In the genomic region with DNA sequence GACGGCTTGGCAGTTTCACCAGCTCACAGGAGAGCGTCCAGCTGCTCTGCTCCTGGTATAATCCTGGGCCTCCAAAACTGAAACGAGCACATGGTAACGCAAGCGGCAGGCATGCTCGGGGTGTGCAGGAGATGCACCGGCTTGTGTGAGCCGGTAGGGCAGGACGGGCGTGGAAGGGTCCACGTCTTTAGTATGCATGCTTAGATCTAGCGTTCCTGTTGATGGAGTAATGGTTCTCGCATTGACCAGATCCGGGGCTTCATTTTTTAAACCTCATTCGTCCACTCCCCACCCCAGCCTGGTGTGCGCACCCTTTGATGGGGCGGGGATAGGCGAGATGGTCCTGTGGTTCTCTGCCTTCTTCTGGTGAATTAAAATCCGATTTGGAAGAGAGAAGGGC, we compare ENCODE assay signal across 1 cellular context.
TF ChIP-seq lines count a peak whose summit lies in the region.

No MANE protein-coding gene starts in this region.

TF ChIP-seq in HEK293, 187 proteins besides CTCF, POLR2A, EP300 and RAD21 (continued from another document):
- TF ChIP-seq ZBTB44 (tag by site-specific recombination; IDR thresholded peaks at IDR 0.05), result 0 out of 2 replicates have a peak, but pooled peaks have one; percentile 38
- TF ChIP-seq SCRT2 (tag by site-specific recombination; IDR thresholded peaks at IDR 0.05), result no peak
- no peak for TF ChIP-seq ZNF37A (tag by site-specific recombination; IDR thresholded peaks at IDR 0.05)
- no peak for TF ChIP-seq ZNF302 (tag by site-specific recombination; IDR thresholded peaks at IDR 0.05; ENCODE audit: low read depth)
- no peak for TF ChIP-seq ZBTB48 (tag by site-specific recombination; IDR thresholded peaks at IDR 0.05)
- no peak for TF ChIP-seq ZNF658 (tag by site-specific recombination; IDR thresholded peaks at IDR 0.05)
- TF ChIP-seq GLIS2 (tag by site-specific recombination; IDR thresholded peaks at IDR 0.05), result no peak
- no peak for TF ChIP-seq OSR2 (tag by site-specific recombination; IDR thresholded peaks at IDR 0.05)
- 0 out of 2 replicates have a peak, but pooled peaks have one; percentile 13 for TF ChIP-seq ZNF600 (tag by site-specific recombination; IDR thresholded peaks at IDR 0.05)
- peak; percentile 48 for TF ChIP-seq ZNF335 (tag by site-specific recombination; conservative IDR thresholded peaks at IDR 0.05)
- TF ChIP-seq ZNF221 (tag by site-specific recombination; IDR thresholded peaks at IDR 0.05; ENCODE audit: borderline replicate concordance), result no peak
- TF ChIP-seq ZNF19 (tag by site-specific recombination; IDR thresholded peaks at IDR 0.05; ENCODE audit: low read depth), result no peak
- TF ChIP-seq ZNF391 (tag by site-specific recombination; IDR thresholded peaks at IDR 0.05; ENCODE audit: borderline replicate concordance, low read depth), result no peak
- TF ChIP-seq ZBTB20 (tag by site-specific recombination; IDR thresholded peaks at IDR 0.05), result peak; percentile 71
- no peak for TF ChIP-seq GLI4 (tag by site-specific recombination; IDR thresholded peaks at IDR 0.05)
- TF ChIP-seq ZNF24 (tag by site-specific recombination; IDR thresholded peaks at IDR 0.05), result no peak
- no peak for TF ChIP-seq ZIC2 (tag by site-specific recombination; IDR thresholded peaks at IDR 0.05)
- TF ChIP-seq ZBTB8A (tag by site-specific recombination; IDR thresholded peaks at IDR 0.05), result peak; percentile 13; the same call in 1 of the 2 replicates
- no peak for TF ChIP-seq ZSCAN16 (tag by site-specific recombination; IDR thresholded peaks at IDR 0.05)
- TF ChIP-seq ZNF155 (tag by site-specific recombination; IDR thresholded peaks at IDR 0.05), result no peak
- peak; percentile 6 for TF ChIP-seq SETDB1 (IDR thresholded peaks at IDR 0.05; ENCODE audit: insufficient read length, low read length)
- no peak for TF ChIP-seq ZFP69B (tag by site-specific recombination; IDR thresholded peaks at IDR 0.05)
- TF ChIP-seq KLF7 (tag by site-specific recombination; IDR thresholded peaks at IDR 0.05; ENCODE audit: borderline replicate concordance), result no peak
- TF ChIP-seq OVOL3 (tag by site-specific recombination; IDR thresholded peaks at IDR 0.05), result no peak
